13 cellular contexts compared by ENCODE assay signal in genomic region chr12:108374596-108375320, GRCh38. TPM values are rescaled to one million over a fixed set of nuclear protein-coding genes. Genes with fewer than 3 reads are reported as not detected.
"Had no signal": no experiment of that assay in that cellular context is flagged by ENCODE, and none has a peak within 500 bp of the region (broad histone marks: within the 10 kb centered on the region; RNA-seq: fewer than 3 reads in every experiment).

No MANE protein-coding gene starts in this region.

- H3K4me3 ChIP-seq: neural progenitor cell, right atrium auricular region, tibial artery, uterus had no signal

- H3K36me3 ChIP-seq: neural progenitor cell, right atrium auricular region, tibial artery, uterus had no signal

- H3K4me1 ChIP-seq: neural progenitor cell, right atrium auricular region, uterus had no signal

- ATAC-seq: left ventricle myocardium superior had no signal

- H3K9me3 ChIP-seq: uterus had no signal

- H2AFZ ChIP-seq: neural progenitor cell had no signal

- H3K27ac ChIP-seq: neural progenitor cell, right atrium auricular region, tibial artery, uterus had no signal

- DNase-seq: activated CD4-positive, alpha-beta T cell treated with anti-CD3 and anti-CD28 coated beads, Interleukin-2, amount 50 U/mL, for 1 hour; activated effector memory CD4-positive, alpha-beta T cell treated with anti-CD3 and anti-CD28 coated beads, Interleukin-2, amount 50 U/mL, for 16 hours; amygdala; foreskin melanocyte; kidney; left ventricle myocardium superior; small intestine; tibial artery; uterus had no signal

- H3K27me3 ChIP-seq: neural progenitor cell, right atrium auricular region, tibial artery, uterus had no signal

- H3K4me2 ChIP-seq: neural progenitor cell had no signal

RNA-seq across cellular contexts. Expression of gene CMKLR1, which starts 35.6 kb away (rescaled TPM):
- total RNA-seq: activated CD8-positive, alpha-beta memory T cell treated with anti-CD3 and anti-CD28 coated beads for 36 hours; T-helper 2 cell treated with Interferon-gamma antibody and Interleukin-4, amounts not matched to agents 100 ng/mL and 5 ng/mL, for 36 hours had no signal
